In the genomic region with DNA sequence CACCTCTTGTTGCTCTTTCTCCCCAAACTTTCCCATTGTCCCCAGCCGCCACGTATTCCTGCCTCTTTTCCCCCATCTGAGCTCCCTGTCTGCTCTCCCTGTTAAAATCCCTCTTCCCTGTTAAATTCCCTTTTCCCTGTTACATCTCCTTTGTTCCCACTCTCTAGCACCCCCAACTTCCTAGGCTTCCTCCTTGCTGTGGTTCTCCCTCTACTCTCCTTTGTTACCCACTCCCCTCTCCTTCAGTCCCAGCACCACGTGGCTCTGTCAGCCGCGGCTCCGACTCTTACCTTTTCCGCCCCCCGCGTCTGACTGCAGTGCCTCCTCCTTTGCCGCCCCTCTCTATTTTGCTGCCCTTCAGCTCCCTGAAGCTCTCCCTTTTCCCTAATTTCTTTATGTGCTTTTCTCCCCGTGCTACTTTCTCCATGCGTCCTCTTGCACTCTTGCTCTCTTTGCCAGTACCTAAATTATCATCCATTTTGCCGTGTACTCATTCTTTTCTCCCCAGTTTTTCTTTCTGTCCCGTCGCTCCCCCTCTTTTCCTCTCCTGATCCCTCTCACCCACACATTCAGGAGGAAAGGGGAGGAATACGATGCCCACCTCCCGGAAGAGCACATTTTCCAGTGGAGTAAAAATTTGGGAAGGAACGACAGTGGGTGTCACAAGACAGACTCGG, we compare ENCODE assay signal across 8 cellular contexts. TPM values are rescaled to one million over a fixed set of nuclear protein-coding genes. Genes with fewer than 3 reads are reported as not detected.
DNase-seq lines count a peak whose midpoint lies in the region; ATAC-seq and TF ChIP-seq lines count a peak whose summit lies in the region.

No MANE protein-coding gene starts in this region.

- peaks cover 18% of the 10 kb centered on the region for H3K27me3 Mint-ChIP-seq in glutamatergic neuron (ENCODE audit: unreplicated experiment)

- H3K4me3 ChIP-seq in GM12865 (ENCODE audit: low read depth, low read length): peak overlapping the region; percentile 97
- H3K4me3 ChIP-seq in parathyroid adenoma (ENCODE audit: low read depth, low read length): peak overlapping the region; percentile 99

- H3K36me3 ChIP-seq in parathyroid adenoma (ENCODE audit: control insufficient read depth, insufficient read depth, low read length): no peaks in the 10 kb centered on the region

- H2AFZ ChIP-seq in parathyroid adenoma: peak overlapping the region; percentile 98

- peak overlapping the region; percentile 98 for H3K27ac Mint-ChIP-seq in glutamatergic neuron (ENCODE audit: unreplicated experiment)

- peak overlapping the region; percentile 97 for H3K4me3 Mint-ChIP-seq in glutamatergic neuron (ENCODE audit: unreplicated experiment)

- H3K79me2 ChIP-seq in parathyroid adenoma: peaks cover 30% of the 10 kb centered on the region

- H3K4me2 ChIP-seq in parathyroid adenoma (ENCODE audit: low read length): peak overlapping the region; percentile 99

- H3K4me1 ChIP-seq in parathyroid adenoma: peaks cover 14% of the 10 kb centered on the region

- peak overlapping the region; percentile 59 for H3K9ac ChIP-seq in parathyroid adenoma

- TF ChIP-seq CTCF in 22Rv1 (IDR thresholded peaks at IDR 0.05) (no peak), GM12865 (IDR thresholded peaks at IDR 0.05; ENCODE audit: insufficient read depth, low read depth, low read length, missing control alignments) (no peak), glutamatergic neuron (IDR thresholded peaks at IDR 0.05; ENCODE audit: partially characterized antibody, unreplicated experiment) (no peak), parathyroid adenoma (IDR thresholded peaks at IDR 0.05) (no peak)

- no peaks in the 10 kb centered on the region for H3K27me3 ChIP-seq in parathyroid adenoma (ENCODE audit: control insufficient read depth, insufficient read depth, low read length)

- H3K27ac ChIP-seq in 22Rv1 (peak overlapping the region; percentile 90), parathyroid adenoma (peak overlapping the region; percentile 92)

- no peaks in the 10 kb centered on the region for H3K4me1 Mint-ChIP-seq in glutamatergic neuron (ENCODE audit: low read depth, unreplicated experiment)

- ATAC-seq in HG03039 (IDR thresholded peaks at IDR 0.05; ENCODE audit: unreplicated experiment) (no peak), HG03521 (IDR thresholded peaks at IDR 0.05; ENCODE audit: unreplicated experiment) (no peak)

- H3K9me3 ChIP-seq in parathyroid adenoma (ENCODE audit: control insufficient read depth, low read length): no peaks in the 10 kb centered on the region

- H3K36me3 Mint-ChIP-seq in glutamatergic neuron (ENCODE audit: unreplicated experiment): peaks cover 44% of the 10 kb centered on the region

- DNase-seq in GM12865 (ENCODE audit: low read depth) (peak; percentile 47), NCI-H460 (ENCODE audit: extremely low read depth, low read depth) (peak; percentile 1), glutamatergic neuron (peak; percentile 74)
- peak; percentile 55 for DNase-seq in activated T-cell treated with anti-CD3 and anti-CD28 coated beads, Interleukin-2, amount 50 U/mL, for 48 hours

- H3K9me3 Mint-ChIP-seq in glutamatergic neuron (ENCODE audit: unreplicated experiment): peaks cover 32% of the 10 kb centered on the region

RNA-seq across cellular contexts. Expression of gene ZNF616, which starts 1.0 kb away (rescaled TPM):
- total RNA-seq in NCI-H460 (2014; rRNA removed; shearing (Covaris generic)): 5.1 and 5.7 TPM in 2 replicates
- polyA plus RNA-seq in NCI-H460 (2014; cell fraction: nucleus; rRNA removed): 0.67 and 0.81 TPM in 2 replicates
- 22.5 TPM for total RNA-seq in glutamatergic neuron (ENCODE audit: unreplicated experiment)

RNA-seq across cellular contexts. Expression of gene ZNF836, which starts 32.7 kb away (rescaled TPM):
- total RNA-seq in NCI-H460 (2014; rRNA removed; shearing (Covaris generic)): 2.0 and 3.0 TPM in 2 replicates
- 0.63 and 1.0 TPM in 2 replicates for polyA plus RNA-seq in NCI-H460 (2014; cell fraction: nucleus; rRNA removed)
- total RNA-seq in glutamatergic neuron (ENCODE audit: unreplicated experiment): 29.7 TPM

RNA-seq across cellular contexts. Expression of gene ZNF841, which starts 43.2 kb away (rescaled TPM):
- total RNA-seq in NCI-H460 (2014; rRNA removed; shearing (Covaris generic)): 8.8 and 9.9 TPM in 2 replicates
- polyA plus RNA-seq in NCI-H460 (2014; cell fraction: nucleus; rRNA removed): 10.4 and 50.2 TPM in 2 replicates
- total RNA-seq in glutamatergic neuron (ENCODE audit: unreplicated experiment): 25.4 TPM

RNA-seq across cellular contexts. Expression of gene PPP2R1A, which starts 51.1 kb away (rescaled TPM):
- total RNA-seq in NCI-H460 (2014; rRNA removed; shearing (Covaris generic)): 104 and 111 TPM in 2 replicates
- polyA plus RNA-seq in NCI-H460 (2014; cell fraction: nucleus; rRNA removed): 108 and 116 TPM in 2 replicates
- 311 TPM for total RNA-seq in glutamatergic neuron (ENCODE audit: unreplicated experiment)

Comparison
In these comparisons a context has a peak if more than half of its experiments do, and no peak if none do; other contexts are left out.
1. DNase-seq: peak in every context shown above with its lines; median percentile 74 in glutamatergic neuron; 55 in activated T-cell treated with anti-CD3 and anti-CD28 coated beads, Interleukin-2, amount 50 U/mL, for 48 hours; 47 in GM12865; 1 in NCI-H460.